ENCODE assay signal across 8 cellular contexts in genomic region chr15:75737713-75738646, GRCh38. TPM values are rescaled to one million over a fixed set of nuclear protein-coding genes. Genes with fewer than 3 reads are reported as not detected.
DNase-seq lines count a peak whose midpoint lies in the region; ATAC-seq and TF ChIP-seq lines count a peak whose summit lies in the region.
"Not testable (repeated sequence)": the region's sequence is repeated elsewhere in the genome, so short reads cannot be mapped to it uniquely, and the experiment has no call there.

No MANE protein-coding gene starts in this region.

- peak; percentile 25 for ATAC-seq in GM18498 (IDR thresholded peaks at IDR 0.05; ENCODE audit: unreplicated experiment)
- ATAC-seq in upper lobe of left lung (ENCODE audit: low FRiP score in 2 of 2), result peak; percentile 5 to 30

- not testable (repeated sequence) for H3F3A ChIP-seq in MM.1S (ENCODE audit: insufficient read depth, low read length)

- not testable (repeated sequence) for DNase-seq in MM.1S; effector memory CD4-positive, alpha-beta T cell; immature natural killer cell; osteoblast (ENCODE audit: insufficient read length, low spot score, missing footprints); upper lobe of left lung
- peak; percentile 56 for DNase-seq in activated CD8-positive, alpha-beta memory T cell treated with anti-CD3 and anti-CD28 coated beads, Interleukin-2, amount 50 U/mL, for 48 hours

- not testable (repeated sequence) for H3K9me2 ChIP-seq in MM.1S (replicated peaks; ENCODE audit: insufficient read depth, low read length)

- H3K36me3 ChIP-seq in HEK293 (ENCODE audit: control insufficient read depth in 2 of 2, insufficient read depth in 1 of 2, low read length in 2 of 2); MM.1S (replicated peaks; ENCODE audit: insufficient read depth, low read length); effector memory CD4-positive, alpha-beta T cell (ENCODE audit: control insufficient read depth, insufficient read depth, low read length); osteoblast (ENCODE audit: insufficient read depth, low read length); upper lobe of left lung: not testable (repeated sequence)

- TF ChIP-seq CTCF in HEK293 (tag by site-specific recombination; IDR thresholded peaks at IDR 0.05); MM.1S (IDR thresholded peaks at IDR 0.05; ENCODE audit: low read length); osteoblast (IDR thresholded peaks at IDR 0.05; ENCODE audit: extremely low read depth, low read depth, low read length); upper lobe of left lung (IDR thresholded peaks at IDR 0.05): not testable (repeated sequence)

- peaks cover 18 to 44% (median 21%) of the 10 kb centered on the region in 3 donors for H3K27me3 Mint-ChIP-seq in immature natural killer cell (ENCODE audit: low read depth in 3 of 3)

- peak overlapping the region; percentile 66 for H3K4me3 ChIP-seq in HEK293 (ENCODE audit: low read depth, low read length)
- peak overlapping the region; percentile 73 for H3K4me3 ChIP-seq in MM.1S (ENCODE audit: low read length)
- H3K4me3 ChIP-seq in effector memory CD4-positive, alpha-beta T cell (ENCODE audit: insufficient read depth, low read depth, low read length, poor library complexity, severe bottlenecking), result peak overlapping the region; percentile 89
- peak overlapping the region; percentile 83 for H3K4me3 ChIP-seq in osteoblast (ENCODE audit: insufficient read depth, low read length)
- H3K4me3 ChIP-seq in upper lobe of left lung, result peak overlapping the region; percentile 62 to 99 (median 78)

- not testable (repeated sequence) for H3K9me3 Mint-ChIP-seq in immature natural killer cell

- H2AFZ ChIP-seq in MM.1S (ENCODE audit: low read length) (peak overlapping the region; percentile 99), osteoblast (ENCODE audit: low read length) (peak overlapping the region; percentile 85)

- not testable (repeated sequence) for H4K20me1 ChIP-seq in MM.1S (ENCODE audit: insufficient read depth, low read length); osteoblast (ENCODE audit: insufficient read depth, low read length)

- H3K27me3 ChIP-seq in MM.1S (replicated peaks; ENCODE audit: insufficient read depth, low read length); effector memory CD4-positive, alpha-beta T cell (replicated peaks; ENCODE audit: control insufficient read depth, insufficient read depth, low read length, poor library complexity, severe bottlenecking); osteoblast (ENCODE audit: insufficient read depth, low read length); upper lobe of left lung: not testable (repeated sequence)

- peak overlapping the region; percentile 83 for H3K9ac ChIP-seq in MM.1S (ENCODE audit: low read length)

- H3K36me3 Mint-ChIP-seq in immature natural killer cell, result not testable (repeated sequence)

- TF ChIP-seq POLR2A in upper lobe of left lung (IDR thresholded peaks at IDR 0.05), result peak in 1 of 4 donors; percentile 58

- H3K27ac ChIP-seq in HEK293 (ENCODE audit: extremely low read depth, low read depth, low read length) (peak overlapping the region; percentile 55; the same call in 1 of the 2 replicates), upper lobe of left lung (peak overlapping the region in 2 of 4 donors; percentile 49 to 69)
- not testable (repeated sequence) for H3K27ac ChIP-seq in MM.1S (ENCODE audit: low read length); effector memory CD4-positive, alpha-beta T cell (ENCODE audit: insufficient read depth, low read length, poor library complexity, severe bottlenecking); osteoblast (ENCODE audit: low read depth, low read length)

- peaks cover 14 to 19% of the 10 kb centered on the region in 2 donors for H3K4me1 Mint-ChIP-seq in immature natural killer cell

- CTCF ChIA-PET in HEK293 (lab: Yijun Ruan, JAX), result interaction anchor here (0.6 to 2.0 kb wide), 6 partner anchors 52 to 282 kb away, joined by 3 to 7 read pairs (median 4); no protein-coding TSS in a partner anchor

- H3K4me2 ChIP-seq in MM.1S (ENCODE audit: low read depth, low read length) (peak overlapping the region; percentile 87), osteoblast (ENCODE audit: insufficient read depth, low read length) (peak overlapping the region; percentile 71)

- peak overlapping the region; percentile 68 to 81 (median 75) for H3K4me3 Mint-ChIP-seq in immature natural killer cell

- not testable (repeated sequence) for H3K4me1 ChIP-seq in HEK293 (ENCODE audit: control insufficient read depth, insufficient read depth, low read length); MM.1S (ENCODE audit: low read length); osteoblast (ENCODE audit: insufficient read depth, low read length)
- H3K4me1 ChIP-seq in effector memory CD4-positive, alpha-beta T cell (ENCODE audit: control insufficient read depth, insufficient read depth, low read length, poor library complexity, severe bottlenecking), result peaks cover 11% of the 10 kb centered on the region
- peaks cover 14 to 22% (median 17%) of the 10 kb centered on the region in 4 donors for H3K4me1 ChIP-seq in upper lobe of left lung

- POLR2A ChIA-PET in HEK293 (lab: Yijun Ruan, JAX), result interaction anchor here (0.5 to 1.6 kb wide), 15 partner anchors 8 to 895 kb away, joined by 3 to 9 read pairs (median 3); partner anchors contain the start of genes C15orf39, FBXO22, SNUPN and ULK3

- 5 to 10% methylated on average over 15 to 46 of the region's 49 CpGs for WGBS in upper lobe of left lung, 2 donors

- H3K27ac Mint-ChIP-seq in immature natural killer cell, result not testable (repeated sequence)

- H3K79me2 ChIP-seq in MM.1S (ENCODE audit: low read length); osteoblast (ENCODE audit: insufficient read depth, low read length): not testable (repeated sequence)

- not testable (repeated sequence) for H3K9me3 ChIP-seq in HEK293 (ENCODE audit: control insufficient read depth, insufficient read depth, low read depth, low read length); MM.1S (replicated peaks; ENCODE audit: insufficient read depth, low read length); effector memory CD4-positive, alpha-beta T cell (ENCODE audit: control insufficient read depth, low read length); osteoblast (ENCODE audit: low read depth, low read length); upper lobe of left lung

- not testable (repeated sequence) for TF ChIP-seq EP300 in upper lobe of left lung (IDR thresholded peaks at IDR 0.05)

TF ChIP-seq in HEK293, 187 proteins besides CTCF, POLR2A, EP300 and RAD21 (continues in another document):
- TF ChIP-seq ZNF423 (tag by site-specific recombination; IDR thresholded peaks at IDR 0.05) (0 out of 2 replicates have a peak, but pooled peaks have one; percentile 37), KLF17 (tag by site-specific recombination; IDR thresholded peaks at IDR 0.05) (peak; percentile 29), ZNF76 (tag by site-specific recombination; IDR thresholded peaks at IDR 0.05; ENCODE audit: borderline replicate concordance, low read depth) (peak; percentile 35; the same call in 1 of the 2 replicates), ZNF335 (tag by site-specific recombination; conservative IDR thresholded peaks at IDR 0.05) (peak; percentile 46), ZBTB10 (tag by site-specific recombination; IDR thresholded peaks at IDR 0.05) (peak; percentile 42; the same call in 1 of the 2 replicates), ZNF24 (tag by site-specific recombination; IDR thresholded peaks at IDR 0.05) (0 out of 2 replicates have a peak, but pooled peaks have one; percentile 25), ZNF501 (tag by site-specific recombination; IDR thresholded peaks at IDR 0.05) (peak; percentile 51), ZNF121 (tag by site-specific recombination; IDR thresholded peaks at IDR 0.05) (0 out of 2 replicates have a peak, but pooled peaks have one; percentile 23), ZNF366 (tag by site-specific recombination; conservative IDR thresholded peaks at IDR 0.05) (peak; percentile 70), ZNF600 (tag by site-specific recombination; IDR thresholded peaks at IDR 0.05) (peak; percentile 78)

RNA-seq across cellular contexts. Expression of gene CSPG4, which starts 25.3 kb away (rescaled TPM):
- polyA plus RNA-seq in immature natural killer cell, result under 1 TPM in 2 of 3 donors, not detected in 1; 0.12 to 0.18 TPM
- total RNA-seq in osteoblast, result 11.5 and 20.3 TPM in 2 replicates
- total RNA-seq in upper lobe of left lung, result 10 to 100 TPM in 5 of 6 donors, 1 to 10 TPM in 1; 8.5 to 38.3 (median 17.7) TPM
